21 cellular contexts compared by ENCODE assay signal in the genomic region with DNA sequence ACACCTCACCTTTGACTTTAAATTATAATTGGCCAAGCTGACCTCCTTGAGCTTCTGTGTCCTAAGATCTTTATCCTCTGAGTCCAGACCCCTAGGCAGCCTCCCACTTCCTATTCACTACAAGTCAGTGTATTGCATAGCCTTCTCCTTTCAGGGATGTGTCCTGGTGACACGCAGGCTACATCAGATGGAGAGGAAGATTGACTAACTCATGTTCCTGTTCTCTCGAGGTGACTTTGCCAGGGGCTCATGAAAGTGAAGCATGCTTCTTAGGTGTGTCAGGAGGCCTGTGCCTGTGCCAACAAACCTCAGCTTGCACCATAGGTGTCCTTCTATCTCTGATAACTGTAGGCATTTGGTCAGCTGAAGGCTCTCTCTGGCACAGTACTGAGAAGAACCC.
A peak's percentile ranks its signal among the peaks of the same experiment; 100 is the strongest.
DNase-seq lines count a peak whose midpoint lies in the region; ATAC-seq and TF ChIP-seq lines count a peak whose summit lies in the region.
"Had no signal": no experiment of that assay in that cellular context is flagged by ENCODE, and none has a peak within 500 bp of the region (broad histone marks: within the 10 kb centered on the region; RNA-seq: fewer than 3 reads in every experiment).

No MANE protein-coding gene starts in this region.

- TF ChIP-seq EP300 in SK-N-SH (IDR thresholded peaks at IDR 0.05; ENCODE audit: borderline replicate concordance in 1 of 2, low read depth in 1 of 2, low read length in 1 of 2): no peak

- no peak for TF ChIP-seq CTCF in Calu3 (IDR thresholded peaks at IDR 0.05; ENCODE audit: unreplicated experiment)
- TF ChIP-seq CTCF in PC-3 (conservative IDR thresholded peaks at IDR 0.05; ENCODE audit: low read depth, low read length): no peak
- no peak for TF ChIP-seq CTCF in mucosa of descending colon (IDR thresholded peaks at IDR 0.05)
- no peak for TF ChIP-seq CTCF in SK-N-SH (IDR thresholded peaks at IDR 0.05)
- no peak for TF ChIP-seq CTCF in brain microvascular endothelial cell (IDR thresholded peaks at IDR 0.05; ENCODE audit: low read depth, low read length, missing control alignments)

- H3K4me3 Mint-ChIP-seq in Calu3 (ENCODE audit: low read depth, unreplicated experiment): peak overlapping the region; percentile 8
- H3K4me3 Mint-ChIP-seq in activated T-helper 17 cell treated with anti-CD3 and anti-CD28 coated beads, Interleukin-2, amount 50 U/mL, for 72 hours: no peak overlapping the region
- H3K4me3 Mint-ChIP-seq: activated CD4-positive, alpha-beta T cell treated with anti-CD3 and anti-CD28 coated beads for 36 hours; brain; endodermal cell; naive B cell had no signal

- no peaks in the 10 kb centered on the region for H3K36me3 ChIP-seq in PC-3 (ENCODE audit: low read depth, low read length)
- H3K36me3 ChIP-seq in esophagus (ENCODE audit: control insufficient read depth in 2 of 2, insufficient read depth in 2 of 2, low read length in 1 of 2): no peaks in the 10 kb centered on the region
- no peaks in the 10 kb centered on the region for H3K36me3 ChIP-seq in mucosa of descending colon (ENCODE audit: low read depth)
- H3K36me3 ChIP-seq in SK-N-SH (replicated peaks in 1 of 2; ENCODE audit: control insufficient read depth in 1 of 2, insufficient read depth in 2 of 2, low read length in 1 of 2): no peaks in the 10 kb centered on the region
- H3K36me3 ChIP-seq in brain microvascular endothelial cell (replicated peaks): no peaks in the 10 kb centered on the region
- H3K36me3 ChIP-seq: BLaER1 treated with 17β-estradiol and CSF1 and Interleukin-3, amounts not matched to agents 10 nM and 100 nM; colonic mucosa; SJSA1 had no signal

- no peaks in the 10 kb centered on the region for H3K79me2 ChIP-seq in PC-3 (ENCODE audit: low read length)
- H3K79me2 ChIP-seq in SK-N-SH (ENCODE audit: insufficient read depth): no peaks in the 10 kb centered on the region

- 0 out of 2 replicates have a peak overlapping the region, but pooled peaks have one; percentile 26 for H3K4me2 ChIP-seq in PC-3 (ENCODE audit: low read length)
- H3K4me2 ChIP-seq in SK-N-SH: no peak overlapping the region
- H3K4me2 ChIP-seq: BLaER1 treated with 17β-estradiol and CSF1 and Interleukin-3, amounts not matched to agents 10 nM and 100 nM had no signal

- peaks cover 89% of the 10 kb centered on the region for H3K4me1 Mint-ChIP-seq in Calu3 (ENCODE audit: low read depth, unreplicated experiment)
- H3K4me1 Mint-ChIP-seq in activated T-helper 17 cell treated with anti-CD3 and anti-CD28 coated beads, Interleukin-2, amount 50 U/mL, for 72 hours: no peaks in the 10 kb centered on the region
- H3K4me1 Mint-ChIP-seq: activated CD4-positive, alpha-beta T cell treated with anti-CD3 and anti-CD28 coated beads for 36 hours; brain had no signal

- no peaks in the 10 kb centered on the region for H3K27me3 Mint-ChIP-seq in Calu3 (ENCODE audit: unreplicated experiment)
- H3K27me3 Mint-ChIP-seq in activated T-helper 17 cell treated with anti-CD3 and anti-CD28 coated beads, Interleukin-2, amount 50 U/mL, for 72 hours: peaks cover 8% of the 10 kb centered on the region
- H3K27me3 Mint-ChIP-seq: brain had no signal

- H3K36me3 Mint-ChIP-seq in Calu3 (ENCODE audit: insufficient read depth, unreplicated experiment): peaks cover 24% of the 10 kb centered on the region
- H3K36me3 Mint-ChIP-seq in activated T-helper 17 cell treated with anti-CD3 and anti-CD28 coated beads, Interleukin-2, amount 50 U/mL, for 72 hours (ENCODE audit: low read depth): no peaks in the 10 kb centered on the region
- H3K36me3 Mint-ChIP-seq: brain, naive B cell had no signal

- CTCF ChIA-PET in Calu3 (lab: Charles Lee) (interaction anchor here (0.8 to 2.8 kb wide), 7 partner anchors 8 to 194 kb away, joined by 3 to 10 read pairs (median 3); no protein-coding TSS in a partner anchor), PC-3 (lab: Charles Lee) (no interaction called here), SK-N-SH (lab: Yijun Ruan, JAX) (interaction anchor here (1.0 to 1.3 kb wide), 2 partner anchors 9 to 46 kb away, joined by 3 read pairs; no protein-coding TSS in a partner anchor)

- H2AFZ ChIP-seq in PC-3 (ENCODE audit: low read length): no peak overlapping the region; the same call in 1 of the 2 replicates
- H2AFZ ChIP-seq in SK-N-SH (ENCODE audit: low read depth): no peak overlapping the region

- H3K9me3 ChIP-seq in PC-3 (ENCODE audit: low read length) (no peaks in the 10 kb centered on the region), esophagus (ENCODE audit: control insufficient read depth in 2 of 2, insufficient read depth in 1 of 2, low read depth in 1 of 2, low read length in 1 of 2) (no peaks in the 10 kb centered on the region), mucosa of descending colon (no peaks in the 10 kb centered on the region), SK-N-SH (no peaks in the 10 kb centered on the region)
- H3K9me3 ChIP-seq: BLaER1 treated with 17β-estradiol and CSF1 and Interleukin-3, amounts not matched to agents 10 nM and 100 nM; colonic mucosa; SJSA1; testis had no signal

- peak overlapping the region; percentile 97 for H3K27ac Mint-ChIP-seq in Calu3 (ENCODE audit: unreplicated experiment)
- no peak overlapping the region for H3K27ac Mint-ChIP-seq in activated T-helper 17 cell treated with anti-CD3 and anti-CD28 coated beads, Interleukin-2, amount 50 U/mL, for 72 hours
- H3K27ac Mint-ChIP-seq: activated CD4-positive, alpha-beta T cell treated with anti-CD3 and anti-CD28 coated beads for 36 hours; brain; endodermal cell had no signal

- in situ Hi-C loops in brain microvascular endothelial cell (cut with HindIII; ENCODE audit: low pct_ligation_motif_present, low sequenced_read_pairs): no loop called here

- no peaks in the 10 kb centered on the region for H4K20me1 ChIP-seq in PC-3 (ENCODE audit: low read length)
- H4K20me1 ChIP-seq in SK-N-SH (ENCODE audit: insufficient read depth): no peaks in the 10 kb centered on the region
- H4K20me1 ChIP-seq: BLaER1 treated with 17β-estradiol and CSF1 and Interleukin-3, amounts not matched to agents 10 nM and 100 nM had no signal

- H3F3A ChIP-seq in PC-3 (ENCODE audit: low read length, unreplicated experiment): peaks cover 3% of the 10 kb centered on the region
- no peaks in the 10 kb centered on the region for H3F3A ChIP-seq in SK-N-SH (replicated peaks; ENCODE audit: insufficient read depth)

- peak overlapping the region; percentile 22; the same call in 1 of the 2 replicates for H3K9ac ChIP-seq in PC-3 (ENCODE audit: low read length)
- no peak overlapping the region for H3K9ac ChIP-seq in SK-N-SH
- H3K9ac ChIP-seq: BLaER1 treated with 17β-estradiol and CSF1 and Interleukin-3, amounts not matched to agents 10 nM and 100 nM had no signal

- H3K4me3 ChIP-seq in PC-3 (ENCODE audit: low read length) (no peak overlapping the region), esophagus (ENCODE audit: low read depth in 1 of 2, low read length in 2 of 2) (no peak overlapping the region), mucosa of descending colon (no peak overlapping the region), SK-N-SH (ENCODE audit: low read depth in 2 of 2, low read length in 1 of 2) (no peak overlapping the region), brain microvascular endothelial cell (ENCODE audit: low read depth, low read length) (no peak overlapping the region)
- H3K4me3 ChIP-seq: BLaER1 treated with 17β-estradiol and CSF1 and Interleukin-3, amounts not matched to agents 10 nM and 100 nM; colonic mucosa; SJSA1; testis had no signal

- BruUV-seq in Calu3 (replicated peaks; lab: Mats Ljungman, UMichigan) (no TSS peak), PC-3 (replicated peaks; lab: Mats Ljungman, UMichigan) (no TSS peak)

- H3K27ac ChIP-seq in PC-3 (ENCODE audit: low read length) (peak overlapping the region; percentile 82), esophagus (ENCODE audit: low read depth in 2 of 2, low read length in 1 of 2) (peak overlapping the region; percentile 18 to 71), SK-N-SH (ENCODE audit: low read depth in 2 of 2, low read length in 1 of 2) (no peak overlapping the region), brain microvascular endothelial cell (no peak overlapping the region)
- H3K27ac ChIP-seq: BLaER1 treated with 17β-estradiol and CSF1 and Interleukin-3, amounts not matched to agents 10 nM and 100 nM; colonic mucosa; SJSA1; testis had no signal

- POLR2A ChIA-PET in PC-3 (lab: Charles Lee; ENCODE audit: unreplicated experiment) (no interaction called here), SK-N-SH (lab: Yijun Ruan, JAX) (no interaction called here)

- no peaks in the 10 kb centered on the region for H3K9me3 Mint-ChIP-seq in Calu3 (ENCODE audit: low read depth, unreplicated experiment)
- H3K9me3 Mint-ChIP-seq in activated T-helper 17 cell treated with anti-CD3 and anti-CD28 coated beads, Interleukin-2, amount 50 U/mL, for 72 hours: no peaks in the 10 kb centered on the region
- H3K9me3 Mint-ChIP-seq: naive B cell had no signal

- WGBS in esophagus, 2 donors: 31 to 36% methylated on average over 2 of the region's 2 CpGs
- 10% methylated on average over 2 of the region's 2 CpGs for WGBS in SK-N-SH (ENCODE audit: low lambda C conversion rate)

- no peak for DNase-seq in Calu3
- DNase-seq in PC-3: peak; percentile 60
- DNase-seq in mucosa of descending colon: no peak
- DNase-seq in SK-N-SH: no peak
- DNase-seq in brain microvascular endothelial cell: no peak
- no peak for DNase-seq in NCI-H2171 (lab: John Stamatoyannopoulos, UW)
- DNase-seq: activated gamma-delta T cell; glutamatergic neuron; NCI-H1417 treated with DMSO at 0.1 percent for 48 hours; stimulated activated CD4-positive, alpha-beta T cell treated with anti-CD3 and anti-CD28 coated beads, Interleukin-4, amount 100 ng/mL, for 24 hours; stimulated activated naive CD4-positive, alpha-beta T cell had no signal

- H3K4me1 ChIP-seq in PC-3 (ENCODE audit: insufficient read depth, low read length) (peaks cover 65% of the 10 kb centered on the region), esophagus (ENCODE audit: control insufficient read depth in 2 of 2, insufficient read depth in 2 of 2, low read length in 1 of 2) (peaks cover 0 to 4% of the 10 kb centered on the region in 2 donors), mucosa of descending colon (ENCODE audit: low read depth) (peaks cover 19% of the 10 kb centered on the region), SK-N-SH (ENCODE audit: control insufficient read depth in 1 of 2, insufficient read depth in 2 of 2, low read depth in 1 of 2, low read length in 1 of 2) (no peaks in the 10 kb centered on the region)
- H3K4me1 ChIP-seq: colonic mucosa, SJSA1, testis had no signal

- ATAC-seq in PC-3: peak; percentile 5; the same call in 1 of the 2 replicates
- peak; percentile 39 for ATAC-seq in mucosa of descending colon
- no peak for ATAC-seq in activated T-helper 17 cell treated with anti-CD3 and anti-CD28 coated beads, Interleukin-2, amount 50 U/mL, for 72 hours (replicated peaks)

- TF ChIP-seq RAD21 in SK-N-SH (IDR thresholded peaks at IDR 0.05; ENCODE audit: low read length): no peak

- intact Hi-C loops in Calu3 (cut with micrococcal nuclease; ENCODE audit: unreplicated experiment) (no loop called here), PC-3 (cut with micrococcal nuclease) (loop anchor here (10.0 kb wide), 1 partner anchor 1040 kb away; no protein-coding TSS in a partner anchor), mucosa of descending colon (cut with DNase I, micrococcal nuclease) (no loop called here)

- no peaks in the 10 kb centered on the region for H3K9me2 ChIP-seq in PC-3 (replicated peaks; ENCODE audit: low read length)
- no peaks in the 10 kb centered on the region for H3K9me2 ChIP-seq in SK-N-SH

- no peaks in the 10 kb centered on the region for H3K27me3 ChIP-seq in PC-3 (ENCODE audit: low read length)
- no peaks in the 10 kb centered on the region for H3K27me3 ChIP-seq in esophagus (ENCODE audit: control insufficient read depth in 1 of 2, insufficient read depth in 2 of 2, low read length in 2 of 2)
- H3K27me3 ChIP-seq in SK-N-SH (ENCODE audit: insufficient read depth): no peaks in the 10 kb centered on the region
- H3K27me3 ChIP-seq in brain microvascular endothelial cell (replicated peaks): no peaks in the 10 kb centered on the region
- H3K27me3 ChIP-seq: BLaER1 treated with 17β-estradiol and CSF1 and Interleukin-3, amounts not matched to agents 10 nM and 100 nM; colonic mucosa; SJSA1; testis had no signal

Comparison
In these comparisons a context has a peak if more than half of its experiments do, and no peak if none do; other contexts are left out.
1. H3K27ac ChIP-seq: peak in PC-3 (single experiment) and esophagus (2 of 2); none in SK-N-SH (0 of 2) and brain microvascular endothelial cell (single experiment).